ENCODE assay signal across 8 cellular contexts in genomic region chr19:2015611-2015950, GRCh38. TPM values are rescaled to one million over a fixed set of nuclear protein-coding genes. Genes with fewer than 3 reads are reported as not detected.
DNase-seq lines count a peak whose midpoint lies in the region; ATAC-seq and TF ChIP-seq lines count a peak whose summit lies in the region.

TSS of gene BTBD2 (minus strand) at chr19:2015714. CDS start at chr19:2015703, 11 bp downstream.

- H3K27ac Mint-ChIP-seq in activated naive CD4-positive, alpha-beta T cell treated with anti-CD3 and anti-CD28 coated beads, Interleukin-2, amount 10 ng/mL, durations not matched to agents 7 days and 5 days, result peak within 1 kb of the TSS; percentile 62
- no peak within 1 kb of the TSS for H3K27ac Mint-ChIP-seq in type B pancreatic cell

- H3F3A ChIP-seq in SK-N-SH (replicated peaks; ENCODE audit: insufficient read depth) (peaks cover 9% of the 10 kb centered on the region), OCI-LY1 (ENCODE audit: insufficient read depth, low read length) (no peaks in the 10 kb centered on the region)

- peaks cover 31% of the 10 kb centered on the region for H3K4me1 Mint-ChIP-seq in activated naive CD4-positive, alpha-beta T cell treated with anti-CD3 and anti-CD28 coated beads, Interleukin-2, amount 10 ng/mL, durations not matched to agents 7 days and 5 days
- H3K4me1 Mint-ChIP-seq in type B pancreatic cell (ENCODE audit: unreplicated experiment), result no peaks in the 10 kb centered on the region

- H3K9me3 Mint-ChIP-seq in activated naive CD4-positive, alpha-beta T cell treated with anti-CD3 and anti-CD28 coated beads, Interleukin-2, amount 10 ng/mL, durations not matched to agents 7 days and 5 days, result no peaks in the 10 kb centered on the region
- no peaks in the 10 kb centered on the region for H3K9me3 Mint-ChIP-seq in type B pancreatic cell

- peak within 1 kb of the TSS; percentile 70 for H3K4me3 Mint-ChIP-seq in activated naive CD4-positive, alpha-beta T cell treated with anti-CD3 and anti-CD28 coated beads, Interleukin-2, amount 10 ng/mL, durations not matched to agents 7 days and 5 days
- H3K4me3 Mint-ChIP-seq in type B pancreatic cell, result peak within 1 kb of the TSS; percentile 72

- peaks cover 57% of the 10 kb centered on the region for H3K79me2 ChIP-seq in SK-N-SH (ENCODE audit: insufficient read depth)
- no peaks in the 10 kb centered on the region for H3K79me2 ChIP-seq in OCI-LY1 (ENCODE audit: insufficient read depth, low read length)

- no peaks in the 10 kb centered on the region for H3K36me3 ChIP-seq in SK-N-SH (replicated peaks in 1 of 2; ENCODE audit: control insufficient read depth in 1 of 2, insufficient read depth in 2 of 2, low read length in 1 of 2)
- no peaks in the 10 kb centered on the region for H3K36me3 ChIP-seq in OCI-LY1 (ENCODE audit: insufficient read depth, low read length)
- H3K36me3 ChIP-seq in gastroesophageal sphincter, result peaks cover 0 to 13% of the 10 kb centered on the region in 2 donors

- H4K20me1 ChIP-seq in SK-N-SH (ENCODE audit: insufficient read depth) (peaks cover 7% of the 10 kb centered on the region), OCI-LY1 (ENCODE audit: insufficient read depth, low read length) (no peaks in the 10 kb centered on the region)

- peaks cover 15% of the 10 kb centered on the region for H3K36me3 Mint-ChIP-seq in activated naive CD4-positive, alpha-beta T cell treated with anti-CD3 and anti-CD28 coated beads, Interleukin-2, amount 10 ng/mL, durations not matched to agents 7 days and 5 days
- peaks cover 14% of the 10 kb centered on the region for H3K36me3 Mint-ChIP-seq in type B pancreatic cell

- peaks cover 6% of the 10 kb centered on the region for H3K27me3 Mint-ChIP-seq in activated naive CD4-positive, alpha-beta T cell treated with anti-CD3 and anti-CD28 coated beads, Interleukin-2, amount 10 ng/mL, durations not matched to agents 7 days and 5 days
- H3K27me3 Mint-ChIP-seq in type B pancreatic cell, result no peaks in the 10 kb centered on the region

- peak; percentile 92 for DNase-seq in SK-N-SH
- peak; percentile 62 for DNase-seq in activated naive CD4-positive, alpha-beta T cell treated with anti-CD3 and anti-CD28 coated beads, Interleukin-2, amount 10 ng/mL, durations not matched to agents 7 days and 5 days
- peak in 44 of 56 donors; percentile 8 to 82 (median 44) for DNase-seq in nucleus accumbens (lab: John Stamatoyannopoulos, UW)
- no peak for DNase-seq in type B pancreatic cell (ENCODE audit: extremely low spot score, unreplicated experiment)

- CTCF ChIA-PET in SK-N-SH (lab: Yijun Ruan, JAX), result interaction anchor here (2.0 kb wide), 1 partner anchor 85 kb away, joined by 10 read pairs; no protein-coding TSS in a partner anchor
- CTCF ChIA-PET in activated naive CD4-positive, alpha-beta T cell treated with anti-CD3 and anti-CD28 coated beads, Interleukin-2, amount 10 ng/mL, durations not matched to agents 7 days and 5 days (lab: Charles Lee), result no interaction called here

- TF ChIP-seq EP300 in SK-N-SH (IDR thresholded peaks at IDR 0.05; ENCODE audit: borderline replicate concordance in 1 of 2, low read depth in 1 of 2, low read length in 1 of 2) (no peak), gastroesophageal sphincter (IDR thresholded peaks at IDR 0.05) (no peak)

- H3K4me3 ChIP-seq in SK-N-SH (ENCODE audit: low read depth in 2 of 2, low read length in 1 of 2) (peak within 1 kb of the TSS; percentile 60 to 64), OCI-LY1 (ENCODE audit: low read depth, low read length, poor library complexity, severe bottlenecking) (peak within 1 kb of the TSS; percentile 71), gastroesophageal sphincter (peak within 1 kb of the TSS; percentile 49 to 79)

- no peak for TF ChIP-seq RAD21 in SK-N-SH (IDR thresholded peaks at IDR 0.05; ENCODE audit: low read length)

- TF ChIP-seq CTCF in SK-N-SH (IDR thresholded peaks at IDR 0.05) (no peak), OCI-LY1 (IDR thresholded peaks at IDR 0.05; ENCODE audit: low read length) (no peak), gastroesophageal sphincter (IDR thresholded peaks at IDR 0.05) (no peak), type B pancreatic cell (conservative IDR thresholded peaks at IDR 0.05) (no peak)

- H2AFZ ChIP-seq in SK-N-SH (ENCODE audit: low read depth) (peak within 1 kb of the TSS; percentile 88; the same call in 1 of the 2 replicates), OCI-LY1 (ENCODE audit: low read length) (no peak within 1 kb of the TSS)

- ATAC-seq in SK-N-SH treated with all-trans-retinoic acid at 6 μM for 48 hours (no peak), gastroesophageal sphincter (peak; percentile 38), HG02840 (IDR thresholded peaks at IDR 0.05; ENCODE audit: low FRiP score, unreplicated experiment) (no peak)

- POLR2A ChIA-PET in SK-N-SH (lab: Yijun Ruan, JAX), result interaction anchor here (1.7 kb wide), 1 partner anchor 36 kb away, joined by 5 read pairs; no protein-coding TSS in a partner anchor

- no peaks in the 10 kb centered on the region for H3K27me3 ChIP-seq in SK-N-SH (ENCODE audit: insufficient read depth)
- H3K27me3 ChIP-seq in OCI-LY1 (ENCODE audit: insufficient read depth, low read length), result no peaks in the 10 kb centered on the region
- no peaks in the 10 kb centered on the region for H3K27me3 ChIP-seq in gastroesophageal sphincter

- peak within 1 kb of the TSS; percentile 94 for H3K4me2 ChIP-seq in SK-N-SH
- H3K4me2 ChIP-seq in OCI-LY1 (ENCODE audit: low read length), result peak within 1 kb of the TSS; percentile 78

- H3K4me1 ChIP-seq in SK-N-SH (ENCODE audit: control insufficient read depth in 1 of 2, insufficient read depth in 2 of 2, low read depth in 1 of 2, low read length in 1 of 2) (peaks cover 4 to 18% of the 10 kb centered on the region in 2 experiments; a peak in 2 of 4 replicates), OCI-LY1 (ENCODE audit: insufficient read depth, low read length, severe bottlenecking) (peaks cover 14% of the 10 kb centered on the region), gastroesophageal sphincter (peaks cover 0 to 48% (median 23%) of the 10 kb centered on the region in 3 donors)

- TF ChIP-seq POLR2A in gastroesophageal sphincter (IDR thresholded peaks at IDR 0.05), result no peak

- WGBS in SK-N-SH (ENCODE audit: low lambda C conversion rate), result under 1% methylated on average over 19 of the region's 19 CpGs
- no CpG with 5 or more reads among the region's 19 CpGs for whole genome bisulfite sequencing in gastroesophageal sphincter (ENCODE audit: low coverage in 1 of 2), 2 donors

- H3K9ac ChIP-seq in SK-N-SH (peak within 1 kb of the TSS; percentile 61), OCI-LY1 (ENCODE audit: low read length) (peak within 1 kb of the TSS; percentile 68)

- peak within 1 kb of the TSS; percentile 48 to 89; a peak in 3 of 4 replicates for H3K27ac ChIP-seq in SK-N-SH (ENCODE audit: low read depth in 2 of 2, low read length in 1 of 2)
- H3K27ac ChIP-seq in OCI-LY1 (ENCODE audit: low read depth, low read length, poor library complexity, severe bottlenecking), result no peak within 1 kb of the TSS
- peak within 1 kb of the TSS; percentile 3 to 86 (median 81) for H3K27ac ChIP-seq in gastroesophageal sphincter

- H3K9me3 ChIP-seq in SK-N-SH, result no peaks in the 10 kb centered on the region
- H3K9me3 ChIP-seq in OCI-LY1 (ENCODE audit: low read length), result no peaks in the 10 kb centered on the region
- H3K9me3 ChIP-seq in gastroesophageal sphincter, result no peaks in the 10 kb centered on the region

- H3K9me2 ChIP-seq in SK-N-SH (no peaks in the 10 kb centered on the region), OCI-LY1 (ENCODE audit: low read depth, low read length) (no peaks in the 10 kb centered on the region)

TF ChIP-seq in SK-N-SH, 30 proteins besides CTCF, POLR2A, EP300 and RAD21:
- TF ChIP-seq MAX (IDR thresholded peaks at IDR 0.05; ENCODE audit: low read depth) (0 out of 2 replicates have a peak, but pooled peaks have one; percentile 19), POLR2AphosphoS5 (IDR thresholded peaks at IDR 0.05; ENCODE audit: low read depth, low read length) (0 out of 2 replicates have a peak, but pooled peaks have one; percentile 23), YY1 (IDR thresholded peaks at IDR 0.05; ENCODE audit: low read depth) (peak; percentile 86), TAF1 (IDR thresholded peaks at IDR 0.05; ENCODE audit: borderline replicate concordance, low read depth, low read length) (peak; percentile 73), GABPA (IDR thresholded peaks at IDR 0.05; ENCODE audit: low read depth) (no peak)

TF ChIP-seq in SK-N-SH treated with all-trans-retinoic acid at 6 μM for 48 hours, 23 proteins besides CTCF, POLR2A, EP300 and RAD21 (continues in another document):
- TF ChIP-seq BACH2 (CRISPR knock-in tag; IDR thresholded peaks at IDR 0.05; ENCODE audit: borderline replicate concordance) (no peak), SNAI2 (CRISPR knock-in tag; IDR thresholded peaks at IDR 0.05) (no peak), POU6F1 (CRISPR knock-in tag; IDR thresholded peaks at IDR 0.05; ENCODE audit: borderline replicate concordance, low read depth) (no peak), TOX (CRISPR knock-in tag; IDR thresholded peaks at IDR 0.05; ENCODE audit: borderline replicate concordance) (no peak), RARB (CRISPR knock-in tag; IDR thresholded peaks at IDR 0.05) (no peak)

RNA-seq across cellular contexts. Expression of gene BTBD2, which starts in this region (rescaled TPM):
- 54.4 and 66.8 TPM in 2 replicates for polyA plus RNA-seq in SK-N-SH (2012; rRNA removed)
- polyA plus RNA-seq in SK-N-SH (2012; cell fraction: cytosol; rRNA removed), result 21.2 and 45.9 TPM in 2 replicates
- 64.3 and 71.6 TPM in 2 replicates for polyA plus RNA-seq in SK-N-SH (2012; cell fraction: nucleus; rRNA removed)
- total RNA-seq in gastroesophageal sphincter (100 to 1,000 TPM in 1 of 4 donors, 10 to 100 TPM in 3; 44.0 to 125 (median 59.9) TPM), type B pancreatic cell (ENCODE audit: low replicate concordance) (72.5 and 118 TPM in 2 replicates)
